18 cellular contexts compared by ENCODE assay signal in genomic region chr7:141675431-141676210, GRCh38. TPM values are rescaled to one million over a fixed set of nuclear protein-coding genes. Genes with fewer than 3 reads are reported as not detected.
A peak's percentile ranks its signal among the peaks of the same experiment; 100 is the strongest.
DNase-seq lines count a peak whose midpoint lies in the region; ATAC-seq, FAIRE-seq and TF ChIP-seq lines count a peak whose summit lies in the region.
"Had no signal": no experiment of that assay in that cellular context is flagged by ENCODE, and none has a peak within 500 bp of the region (broad histone marks: within the 10 kb centered on the region; RNA-seq: fewer than 3 reads in every experiment).

No MANE protein-coding gene starts in this region.

- peaks cover 36% of the 10 kb centered on the region for H3K36me3 Mint-ChIP-seq in activated CD8-positive, alpha-beta memory T cell treated with anti-CD3 and anti-CD28 coated beads, Interleukin-2, amount 10 ng/mL, durations not matched to agents 7 days and 5 days
- peaks cover 41% of the 10 kb centered on the region for H3K36me3 Mint-ChIP-seq in T-helper 2 cell treated with Interferon-gamma antibody and Interleukin-4, amounts not matched to agents 5 μg/mL and 100 μg/mL, for 36 hours (ENCODE audit: low read depth)
- peaks cover 17% of the 10 kb centered on the region for H3K36me3 Mint-ChIP-seq in stimulated activated effector memory CD8-positive, alpha-beta T cell treated with anti-CD3 and anti-CD28 coated beads, Interleukin-12 subunit alpha, Interleukin-12 subunit beta, amount 100 ng/mL, for 72 hours

- no peak overlapping the region for H2AFZ ChIP-seq in endothelial cell of umbilical vein (ENCODE audit: low read depth, low read length)
- H2AFZ ChIP-seq: GM23248 had no signal

- no peak overlapping the region for H3K4me2 ChIP-seq in endothelial cell of umbilical vein (ENCODE audit: insufficient read depth, low read length)

- no TSS peak for BruUV-seq in endothelial cell of umbilical vein (replicated peaks; lab: Mats Ljungman, UMichigan)

- no peaks in the 10 kb centered on the region for H3K36me3 ChIP-seq in endothelial cell of umbilical vein (ENCODE audit: control insufficient read depth in 2 of 2, extremely low read depth in 1 of 2, insufficient read depth in 2 of 2, low read length in 2 of 2)

- CTCF ChIA-PET in activated CD8-positive, alpha-beta memory T cell treated with anti-CD3 and anti-CD28 coated beads, Interleukin-2, amount 10 ng/mL, durations not matched to agents 7 days and 5 days (lab: Charles Lee): interaction anchor here (1.1 to 1.7 kb wide), 5 partner anchors 9 to 62 kb away, joined by 3 to 8 read pairs (median 3); partner anchors contain the start of gene SSBP1
- CTCF ChIA-PET in endothelial cell of umbilical vein (lab: Charles Lee): interaction anchor here (0.7 to 4.1 kb wide), 9 partner anchors 14 to 865 kb away, joined by 3 to 75 read pairs (median 6); partner anchors contain the start of gene WEE2

- intact Hi-C loops in endothelial cell of umbilical vein (cut with micrococcal nuclease): loop anchor here (10.0 kb wide), 1 partner anchor 1631 kb away; no protein-coding TSS in a partner anchor

- no peak for TF ChIP-seq POLR2A in endothelial cell of umbilical vein (IDR thresholded peaks at IDR 0.05; ENCODE audit: low read depth, low read length)

- H3K27me3 Mint-ChIP-seq in activated CD8-positive, alpha-beta memory T cell treated with anti-CD3 and anti-CD28 coated beads, Interleukin-2, amount 10 ng/mL, durations not matched to agents 7 days and 5 days: no peaks in the 10 kb centered on the region
- H3K27me3 Mint-ChIP-seq in T-helper 2 cell treated with Interferon-gamma antibody and Interleukin-4, amounts not matched to agents 5 μg/mL and 100 μg/mL, for 36 hours (ENCODE audit: low read depth): no peaks in the 10 kb centered on the region
- H3K27me3 Mint-ChIP-seq: activated naive CD8-positive, alpha-beta T cell had no signal

- H3K9me1 ChIP-seq in endothelial cell of umbilical vein (replicated peaks; ENCODE audit: control insufficient read depth, extremely low read depth, insufficient read depth, low read length): no peaks in the 10 kb centered on the region

- peak overlapping the region; percentile 70 for H3K27ac Mint-ChIP-seq in activated CD8-positive, alpha-beta memory T cell treated with anti-CD3 and anti-CD28 coated beads, Interleukin-2, amount 10 ng/mL, durations not matched to agents 7 days and 5 days
- peak overlapping the region; percentile 77 for H3K27ac Mint-ChIP-seq in T-helper 2 cell treated with Interferon-gamma antibody and Interleukin-4, amounts not matched to agents 5 μg/mL and 100 μg/mL, for 36 hours
- no peak overlapping the region for H3K27ac Mint-ChIP-seq in stimulated activated effector memory CD8-positive, alpha-beta T cell treated with anti-CD3 and anti-CD28 coated beads, Interleukin-12 subunit alpha, Interleukin-12 subunit beta, amount 100 ng/mL, for 72 hours
- H3K27ac Mint-ChIP-seq: activated naive CD8-positive, alpha-beta T cell had no signal

- peaks cover 32% of the 10 kb centered on the region for H3K4me1 ChIP-seq in endothelial cell of umbilical vein (ENCODE audit: control insufficient read depth, extremely low read depth, insufficient read depth, low read length)
- H3K4me1 ChIP-seq: Peyer's patch had no signal

- H3K9me3 ChIP-seq in endothelial cell of umbilical vein (replicated peaks; ENCODE audit: control insufficient read depth, insufficient read depth, low read length): no peaks in the 10 kb centered on the region
- H3K9me3 ChIP-seq: Peyer's patch had no signal

- peaks cover 6% of the 10 kb centered on the region for H3K9me3 Mint-ChIP-seq in activated CD8-positive, alpha-beta memory T cell treated with anti-CD3 and anti-CD28 coated beads, Interleukin-2, amount 10 ng/mL, durations not matched to agents 7 days and 5 days (ENCODE audit: low read depth)
- peaks cover 4% of the 10 kb centered on the region for H3K9me3 Mint-ChIP-seq in T-helper 2 cell treated with Interferon-gamma antibody and Interleukin-4, amounts not matched to agents 5 μg/mL and 100 μg/mL, for 36 hours
- no peaks in the 10 kb centered on the region for H3K9me3 Mint-ChIP-seq in stimulated activated effector memory CD8-positive, alpha-beta T cell treated with anti-CD3 and anti-CD28 coated beads, Interleukin-12 subunit alpha, Interleukin-12 subunit beta, amount 100 ng/mL, for 72 hours

- no peak for FAIRE-seq in endothelial cell of umbilical vein (lab: Jason Lieb, UNC)

- dilution Hi-C loops in endothelial cell of umbilical vein (cut with MboI; ENCODE audit: extremely low pct_ligation_motif_present, low sequenced_read_pairs): no loop called here

- POLR2A ChIA-PET in endothelial cell of umbilical vein (lab: Charles Lee): no interaction called here

- H3K27ac ChIP-seq in endothelial cell of umbilical vein (ENCODE audit: insufficient read depth, low read depth, low read length): peak overlapping the region; percentile 99
- H3K27ac ChIP-seq: GM23248, VCaP had no signal

- DNase-seq in activated CD8-positive, alpha-beta memory T cell treated with anti-CD3 and anti-CD28 coated beads, Interleukin-2, amount 10 ng/mL, durations not matched to agents 7 days and 5 days: no peak
- DNase-seq in activated CD8-positive, alpha-beta memory T cell treated with anti-CD3 and anti-CD28 coated beads for 24 hours: no peak
- DNase-seq in T-helper 2 cell treated with Interferon-gamma antibody and Interleukin-4, amounts not matched to agents 5 μg/mL and 100 μg/mL, for 36 hours (ENCODE audit: low spot score): peak; percentile 40
- DNase-seq in endothelial cell of umbilical vein (ENCODE audit: low read depth, low spot score): peak; percentile 53
- no peak for DNase-seq in stimulated activated effector memory CD8-positive, alpha-beta T cell treated with anti-CD3 and anti-CD28 coated beads, Interleukin-12 subunit alpha, Interleukin-12 subunit beta, amount 100 ng/mL, for 72 hours (ENCODE audit: low spot score in 2 of 2)
- no peak for DNase-seq in NCI-H345 (lab: John Stamatoyannopoulos, UW)
- DNase-seq: ACHN; effector memory CD4-positive, alpha-beta T cell; GM23248; NCI-H187; Peyer's patch had no signal

- no peaks in the 10 kb centered on the region for H4K20me1 ChIP-seq in endothelial cell of umbilical vein (replicated peaks; ENCODE audit: control insufficient read depth, extremely low read depth, insufficient read depth, low read length)

- no peak overlapping the region for H3K4me3 ChIP-seq in endothelial cell of umbilical vein (replicated peaks in 1 of 3; ENCODE audit: insufficient read depth in 1 of 3, low read depth in 1 of 3, low read length in 3 of 3)
- H3K4me3 ChIP-seq: GM23248, Peyer's patch had no signal

- TF ChIP-seq CTCF in endothelial cell of umbilical vein (IDR thresholded peaks at IDR 0.05; ENCODE audit: extremely low read depth in 1 of 2, insufficient read depth in 1 of 2, low read depth in 1 of 2, low read length in 2 of 2): no peak

- peak overlapping the region; percentile 84 for H3K9ac ChIP-seq in endothelial cell of umbilical vein (replicated peaks; ENCODE audit: extremely low read depth, insufficient read depth, low read length)
- H3K9ac ChIP-seq: GM23248 had no signal

- ATAC-seq in activated CD8-positive, alpha-beta memory T cell treated with anti-CD3 and anti-CD28 coated beads, Interleukin-2, amount 10 ng/mL, durations not matched to agents 7 days and 5 days: peak; percentile 37
- ATAC-seq in stimulated activated effector memory CD8-positive, alpha-beta T cell treated with anti-CD3 and anti-CD28 coated beads, Interleukin-12 subunit alpha, Interleukin-12 subunit beta, amount 100 ng/mL, for 72 hours: peak; percentile 89
- ATAC-seq in HG02588 (IDR thresholded peaks at IDR 0.05; ENCODE audit: unreplicated experiment) (no peak), GM19035 (IDR thresholded peaks at IDR 0.05; ENCODE audit: unreplicated experiment) (no peak)

- H3K4me3 Mint-ChIP-seq in activated CD8-positive, alpha-beta memory T cell treated with anti-CD3 and anti-CD28 coated beads, Interleukin-2, amount 10 ng/mL, durations not matched to agents 7 days and 5 days: no peak overlapping the region
- peak overlapping the region; percentile 52 for H3K4me3 Mint-ChIP-seq in T-helper 2 cell treated with Interferon-gamma antibody and Interleukin-4, amounts not matched to agents 5 μg/mL and 100 μg/mL, for 36 hours
- no peak overlapping the region for H3K4me3 Mint-ChIP-seq in stimulated activated effector memory CD8-positive, alpha-beta T cell treated with anti-CD3 and anti-CD28 coated beads, Interleukin-12 subunit alpha, Interleukin-12 subunit beta, amount 100 ng/mL, for 72 hours
- H3K4me3 Mint-ChIP-seq: activated naive CD8-positive, alpha-beta T cell had no signal

- no peaks in the 10 kb centered on the region for H3K79me2 ChIP-seq in endothelial cell of umbilical vein (ENCODE audit: control insufficient read depth, insufficient read depth, low read length)

- no peaks in the 10 kb centered on the region for H3K27me3 ChIP-seq in endothelial cell of umbilical vein (ENCODE audit: control insufficient read depth in 2 of 2, insufficient read depth in 2 of 2, low read length in 2 of 2)
- H3K27me3 ChIP-seq: Peyer's patch had no signal

- peaks cover 46% of the 10 kb centered on the region for H3K4me1 Mint-ChIP-seq in activated CD8-positive, alpha-beta memory T cell treated with anti-CD3 and anti-CD28 coated beads, Interleukin-2, amount 10 ng/mL, durations not matched to agents 7 days and 5 days
- H3K4me1 Mint-ChIP-seq in T-helper 2 cell treated with Interferon-gamma antibody and Interleukin-4, amounts not matched to agents 5 μg/mL and 100 μg/mL, for 36 hours (ENCODE audit: low read depth): peaks cover 36% of the 10 kb centered on the region
- peaks cover 4% of the 10 kb centered on the region for H3K4me1 Mint-ChIP-seq in stimulated activated effector memory CD8-positive, alpha-beta T cell treated with anti-CD3 and anti-CD28 coated beads, Interleukin-12 subunit alpha, Interleukin-12 subunit beta, amount 100 ng/mL, for 72 hours

RNA-seq across cellular contexts. Expression of gene DENND11, which starts 26.3 kb away (rescaled TPM):
- 10 to 100 TPM; 17.0 to 27.3 TPM for total RNA-seq in activated CD8-positive, alpha-beta memory T cell treated with anti-CD3 and anti-CD28 coated beads, Interleukin-2, amount 10 ng/mL, durations not matched to agents 7 days and 5 days
- total RNA-seq in endothelial cell of umbilical vein: 25.9 and 35.0 TPM in 2 replicates
- 11.6 and 14.7 TPM in 2 replicates for polyA plus RNA-seq in endothelial cell of umbilical vein
- 7.3 and 8.1 TPM in 2 replicates for polyA plus RNA-seq in endothelial cell of umbilical vein (2011; cell fraction: cytosol; rRNA removed)
- 84.5 and 86.0 TPM in 2 replicates for polyA plus RNA-seq in endothelial cell of umbilical vein (2011; cell fraction: nucleus; rRNA removed)
- 15.5 and 16.8 TPM in 2 replicates for polyA plus RNA-seq in endothelial cell of umbilical vein (2012)
- polyA minus RNA-seq in endothelial cell of umbilical vein: 52.3 and 52.7 TPM in 2 replicates
- 2.9 TPM for polyA minus RNA-seq in endothelial cell of umbilical vein (2011; cell fraction: cytosol; rRNA and poly(A)+ RNA removed)
- polyA minus RNA-seq in endothelial cell of umbilical vein (2011; cell fraction: nucleus; rRNA and poly(A)+ RNA removed): 46.1 and 67.2 TPM in 2 replicates

RNA-seq across cellular contexts. Expression of gene WEE2, which starts 32.5 kb away (rescaled TPM):
- not detected for total RNA-seq in activated CD8-positive, alpha-beta memory T cell treated with anti-CD3 and anti-CD28 coated beads, Interleukin-2, amount 10 ng/mL, durations not matched to agents 7 days and 5 days
- total RNA-seq in endothelial cell of umbilical vein: not detected in 2 replicates
- polyA plus RNA-seq in endothelial cell of umbilical vein: not detected in 2 replicates
- not detected in 2 replicates for polyA plus RNA-seq in endothelial cell of umbilical vein (2011; cell fraction: cytosol; rRNA removed)
- not detected in 2 replicates for polyA plus RNA-seq in endothelial cell of umbilical vein (2011; cell fraction: nucleus; rRNA removed)
- not detected in 2 replicates for polyA plus RNA-seq in endothelial cell of umbilical vein (2012)
- not detected in 2 replicates for polyA minus RNA-seq in endothelial cell of umbilical vein
- polyA minus RNA-seq in endothelial cell of umbilical vein (2011; cell fraction: cytosol; rRNA and poly(A)+ RNA removed): not detected
- not detected in 2 replicates for polyA minus RNA-seq in endothelial cell of umbilical vein (2011; cell fraction: nucleus; rRNA and poly(A)+ RNA removed)
- total RNA-seq: G401, GM23248, mucosa of gallbladder, Peyer's patch, skeletal muscle tissue had no signal
- polyA plus RNA-seq: GM23248 had no signal

Comparison
In these comparisons a context has a peak if more than half of its experiments do, and no peak if none do; other contexts are left out.
1. ATAC-seq: peak in activated CD8-positive, alpha-beta memory T cell treated with anti-CD3 and anti-CD28 coated beads, Interleukin-2, amount 10 ng/mL, durations not matched to agents 7 days and 5 days (single experiment) and stimulated activated effector memory CD8-positive, alpha-beta T cell treated with anti-CD3 and anti-CD28 coated beads, Interleukin-12 subunit alpha, Interleukin-12 subunit beta, amount 100 ng/mL, for 72 hours (single experiment); none in HG02588 (single experiment) and GM19035 (single experiment).
2. DNase-seq: peak in T-helper 2 cell treated with Interferon-gamma antibody and Interleukin-4, amounts not matched to agents 5 μg/mL and 100 μg/mL, for 36 hours (single experiment) and endothelial cell of umbilical vein (single experiment); none in activated CD8-positive, alpha-beta memory T cell treated with anti-CD3 and anti-CD28 coated beads, Interleukin-2, amount 10 ng/mL, durations not matched to agents 7 days and 5 days (single experiment), activated CD8-positive, alpha-beta memory T cell treated with anti-CD3 and anti-CD28 coated beads for 24 hours (single experiment), stimulated activated effector memory CD8-positive, alpha-beta T cell treated with anti-CD3 and anti-CD28 coated beads, Interleukin-12 subunit alpha, Interleukin-12 subunit beta, amount 100 ng/mL, for 72 hours (0 of 2) and NCI-H345 (single experiment).